1 cellular context compared by ENCODE assay signal in genomic region chr21:14673649-14674048, GRCh38.
TF ChIP-seq lines count a peak whose summit lies in the region.

No MANE protein-coding gene starts in this region.

TF ChIP-seq in K562, 482 proteins besides CTCF, POLR2A, EP300 and RAD21 (continued from another document and continues in another):
- TF ChIP-seq PREB (CRISPR knock-in tag; IDR thresholded peaks at IDR 0.05) (no peak), IFI16 (CRISPR knock-in tag; IDR thresholded peaks at IDR 0.05) (no peak), HDAC1 (IDR thresholded peaks at IDR 0.05) (peak in 1 of 2 experiments; percentile 74; a peak in 1 of 4 replicates), ZNF707 (CRISPR knock-in tag; conservative IDR thresholded peaks at IDR 0.05) (no peak), NELFE (IDR thresholded peaks at IDR 0.05; ENCODE audit: insufficient read depth, insufficient read length) (no peak), HSF4 (CRISPR knock-in tag; IDR thresholded peaks at IDR 0.05; ENCODE audit: borderline replicate concordance) (no peak), MYBL2 (IDR thresholded peaks at IDR 0.05; ENCODE audit: low read depth) (no peak), MYBL2 (CRISPR knock-in tag; IDR thresholded peaks at IDR 0.05; ENCODE audit: borderline replicate concordance) (no peak), STAT6 (CRISPR knock-in tag; IDR thresholded peaks at IDR 0.05) (no peak), NEUROD1 (IDR thresholded peaks at IDR 0.05; ENCODE audit: borderline replicate concordance, low read depth, low read length, partially characterized antibody) (peak; percentile 49), ETV1 (tag; conservative IDR thresholded peaks at IDR 0.05; ENCODE audit: low read depth) (no peak), MYNN (IDR thresholded peaks at IDR 0.05) (no peak), MYNN (CRISPR knock-in tag; IDR thresholded peaks at IDR 0.05) (no peak), RAD51 (IDR thresholded peaks at IDR 0.05; ENCODE audit: borderline replicate concordance, low read depth) (no peak), SMAD4 (CRISPR knock-in tag; conservative IDR thresholded peaks at IDR 0.05) (peak; percentile 98), TCF3 (CRISPR knock-in tag; IDR thresholded peaks at IDR 0.05) (peak; percentile 84), ZKSCAN1 (IDR thresholded peaks at IDR 0.05; ENCODE audit: low read depth, low read length) (no peak), ILF3 (IDR thresholded peaks at IDR 0.05; ENCODE audit: borderline replicate concordance) (no peak), KDM5B (IDR thresholded peaks at IDR 0.05; ENCODE audit: insufficient replicate concordance, low read depth, low read length) (no peak), ZNF584 (CRISPR knock-in tag; IDR thresholded peaks at IDR 0.05; ENCODE audit: low read depth) (0 out of 2 replicates have a peak, but pooled peaks have one; percentile 36), STAT5A (IDR thresholded peaks at IDR 0.05; ENCODE audit: borderline replicate concordance, low read length) (peak; percentile 61; the same call in 1 of the 2 replicates), RBM34 (IDR thresholded peaks at IDR 0.05; ENCODE audit: borderline replicate concordance, insufficient read depth, low read length) (no peak), CTBP1 (IDR thresholded peaks at IDR 0.05; ENCODE audit: borderline replicate concordance) (peak; percentile 96), SIN3B (IDR thresholded peaks at IDR 0.05; ENCODE audit: low read depth) (no peak), KDM1A (IDR thresholded peaks at IDR 0.05) (peak; percentile 81 to 88), MTA1 (IDR thresholded peaks at IDR 0.05; ENCODE audit: borderline replicate concordance) (peak; percentile 45; the same call in 1 of the 2 replicates), ELF4 (CRISPR knock-in tag; IDR thresholded peaks at IDR 0.05) (peak; percentile 87), CHCHD3 (CRISPR knock-in tag; IDR thresholded peaks at IDR 0.05) (no peak), DMBX1 (CRISPR knock-in tag; IDR thresholded peaks at IDR 0.05; ENCODE audit: borderline replicate concordance) (peak; percentile 86), ZNF274 (IDR thresholded peaks at IDR 0.05; ENCODE audit: borderline replicate concordance, low read depth, low read length) (no peak), ATF7 (IDR thresholded peaks at IDR 0.05) (no peak), THRAP3 (IDR thresholded peaks at IDR 0.05; ENCODE audit: borderline replicate concordance) (no peak), NCOR1 (IDR thresholded peaks at IDR 0.05) (peak; percentile 92), HDAC3 (IDR thresholded peaks at IDR 0.05; ENCODE audit: borderline replicate concordance, partially characterized antibody) (peak; percentile 54), CBFA2T2 (conservative IDR thresholded peaks at IDR 0.05) (peak; percentile 96), HOMEZ (CRISPR knock-in tag; IDR thresholded peaks at IDR 0.05) (no peak), HDAC2 (IDR thresholded peaks at IDR 0.05) (peak; percentile 86), SRSF7 (optimal IDR thresholded peaks at IDR 0.05; ENCODE audit: low read depth, low read length) (no peak), MECOM (CRISPR knock-in tag; IDR thresholded peaks at IDR 0.05) (peak; percentile 65), RNF2 (IDR thresholded peaks at IDR 0.05) (0 out of 2 replicates have a peak, but pooled peaks have one; percentile 32), KAT2B (IDR thresholded peaks at IDR 0.05; ENCODE audit: low read depth, low read length) (no peak), GATAD2A (IDR thresholded peaks at IDR 0.05) (0 out of 2 replicates have a peak, but pooled peaks have one; percentile 55), TAF7 (tag; IDR thresholded peaks at IDR 0.05) (no peak), KDM4B (IDR thresholded peaks at IDR 0.05; ENCODE audit: borderline replicate concordance in 2 of 2, low read depth in 1 of 2) (no peak), NCOA1 (IDR thresholded peaks at IDR 0.05; ENCODE audit: low read depth) (peak; percentile 67; the same call in 1 of the 2 replicates), JUND (IDR thresholded peaks at IDR 0.05; ENCODE audit: borderline replicate concordance, low read depth, low read length) (peak; percentile 46; the same call in 1 of the 2 replicates), JUND (tag; IDR thresholded peaks at IDR 0.05; ENCODE audit: borderline replicate concordance, low read depth, low read length) (peak; percentile 42; the same call in 1 of the 3 replicates), EP400 (IDR thresholded peaks at IDR 0.05) (no peak), ARID2 (IDR thresholded peaks at IDR 0.05) (no peak), ZNF24 (IDR thresholded peaks at IDR 0.05) (no peak), SOX6 (IDR thresholded peaks at IDR 0.05) (peak; percentile 96), POLR2B (IDR thresholded peaks at IDR 0.05; ENCODE audit: low read depth, partially characterized antibody) (no peak), MBD1 (CRISPR knock-in tag; IDR thresholded peaks at IDR 0.05) (no peak), SMAD3 (CRISPR knock-in tag; conservative IDR thresholded peaks at IDR 0.05) (0 out of 2 replicates have a peak, but pooled peaks have one; percentile 54), FOXM1 (IDR thresholded peaks at IDR 0.05; ENCODE audit: low read depth) (peak; percentile 87), FOXM1 (CRISPR knock-in tag; IDR thresholded peaks at IDR 0.05; ENCODE audit: low read depth) (no peak), TCFL5 (CRISPR knock-in tag; conservative IDR thresholded peaks at IDR 0.05) (no peak), EZH2 (IDR thresholded peaks at IDR 0.05; ENCODE audit: borderline replicate concordance, low read depth, low read length) (no peak), ILK (tag; IDR thresholded peaks at IDR 0.05; ENCODE audit: borderline replicate concordance, low read depth) (no peak), PRMT5 (CRISPR knock-in tag; IDR thresholded peaks at IDR 0.05) (no peak), MITF (IDR thresholded peaks at IDR 0.05) (no peak), ZBTB9 (CRISPR knock-in tag; IDR thresholded peaks at IDR 0.05) (peak; percentile 53; the same call in 1 of the 2 replicates), ZNF431 (CRISPR knock-in tag; IDR thresholded peaks at IDR 0.05) (no peak), MAZ (CRISPR knock-in tag; conservative IDR thresholded peaks at IDR 0.05 in 1 of 2, IDR thresholded peaks at IDR 0.05 in 1 of 2) (0 out of 4 replicates have a peak, but pooled peaks of 1 of the 2 experiments have one; percentile 37), ZNF449 (CRISPR knock-in tag; IDR thresholded peaks at IDR 0.05) (peak; percentile 56; the same call in 1 of the 2 replicates)
